ENCODE assay signal across 1 cellular context in the genomic region with DNA sequence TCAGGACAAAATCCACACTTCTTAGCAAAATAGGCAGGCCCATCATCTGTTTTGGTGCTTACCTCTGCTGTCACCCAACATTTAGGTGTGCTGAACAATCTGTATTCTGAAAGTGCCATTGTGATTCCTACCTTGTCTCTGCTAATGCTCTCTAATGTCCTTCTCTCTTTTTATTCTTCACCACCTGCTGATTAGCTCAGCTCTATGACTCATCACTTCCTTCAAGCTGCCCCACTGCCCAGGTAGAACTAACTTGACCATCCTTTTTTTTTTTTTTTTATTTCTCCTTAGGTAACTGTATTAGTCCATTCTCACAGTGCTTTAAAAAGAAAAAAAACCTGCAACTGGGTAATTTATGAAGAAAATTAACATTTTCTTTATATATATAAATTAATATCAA.
TF ChIP-seq lines count a peak whose summit lies in the region.

No MANE protein-coding gene starts in this region.

TF ChIP-seq in GM23338, 12 proteins besides CTCF, POLR2A, EP300 and RAD21 (continued from another document):
- TF ChIP-seq, protein P1, sequence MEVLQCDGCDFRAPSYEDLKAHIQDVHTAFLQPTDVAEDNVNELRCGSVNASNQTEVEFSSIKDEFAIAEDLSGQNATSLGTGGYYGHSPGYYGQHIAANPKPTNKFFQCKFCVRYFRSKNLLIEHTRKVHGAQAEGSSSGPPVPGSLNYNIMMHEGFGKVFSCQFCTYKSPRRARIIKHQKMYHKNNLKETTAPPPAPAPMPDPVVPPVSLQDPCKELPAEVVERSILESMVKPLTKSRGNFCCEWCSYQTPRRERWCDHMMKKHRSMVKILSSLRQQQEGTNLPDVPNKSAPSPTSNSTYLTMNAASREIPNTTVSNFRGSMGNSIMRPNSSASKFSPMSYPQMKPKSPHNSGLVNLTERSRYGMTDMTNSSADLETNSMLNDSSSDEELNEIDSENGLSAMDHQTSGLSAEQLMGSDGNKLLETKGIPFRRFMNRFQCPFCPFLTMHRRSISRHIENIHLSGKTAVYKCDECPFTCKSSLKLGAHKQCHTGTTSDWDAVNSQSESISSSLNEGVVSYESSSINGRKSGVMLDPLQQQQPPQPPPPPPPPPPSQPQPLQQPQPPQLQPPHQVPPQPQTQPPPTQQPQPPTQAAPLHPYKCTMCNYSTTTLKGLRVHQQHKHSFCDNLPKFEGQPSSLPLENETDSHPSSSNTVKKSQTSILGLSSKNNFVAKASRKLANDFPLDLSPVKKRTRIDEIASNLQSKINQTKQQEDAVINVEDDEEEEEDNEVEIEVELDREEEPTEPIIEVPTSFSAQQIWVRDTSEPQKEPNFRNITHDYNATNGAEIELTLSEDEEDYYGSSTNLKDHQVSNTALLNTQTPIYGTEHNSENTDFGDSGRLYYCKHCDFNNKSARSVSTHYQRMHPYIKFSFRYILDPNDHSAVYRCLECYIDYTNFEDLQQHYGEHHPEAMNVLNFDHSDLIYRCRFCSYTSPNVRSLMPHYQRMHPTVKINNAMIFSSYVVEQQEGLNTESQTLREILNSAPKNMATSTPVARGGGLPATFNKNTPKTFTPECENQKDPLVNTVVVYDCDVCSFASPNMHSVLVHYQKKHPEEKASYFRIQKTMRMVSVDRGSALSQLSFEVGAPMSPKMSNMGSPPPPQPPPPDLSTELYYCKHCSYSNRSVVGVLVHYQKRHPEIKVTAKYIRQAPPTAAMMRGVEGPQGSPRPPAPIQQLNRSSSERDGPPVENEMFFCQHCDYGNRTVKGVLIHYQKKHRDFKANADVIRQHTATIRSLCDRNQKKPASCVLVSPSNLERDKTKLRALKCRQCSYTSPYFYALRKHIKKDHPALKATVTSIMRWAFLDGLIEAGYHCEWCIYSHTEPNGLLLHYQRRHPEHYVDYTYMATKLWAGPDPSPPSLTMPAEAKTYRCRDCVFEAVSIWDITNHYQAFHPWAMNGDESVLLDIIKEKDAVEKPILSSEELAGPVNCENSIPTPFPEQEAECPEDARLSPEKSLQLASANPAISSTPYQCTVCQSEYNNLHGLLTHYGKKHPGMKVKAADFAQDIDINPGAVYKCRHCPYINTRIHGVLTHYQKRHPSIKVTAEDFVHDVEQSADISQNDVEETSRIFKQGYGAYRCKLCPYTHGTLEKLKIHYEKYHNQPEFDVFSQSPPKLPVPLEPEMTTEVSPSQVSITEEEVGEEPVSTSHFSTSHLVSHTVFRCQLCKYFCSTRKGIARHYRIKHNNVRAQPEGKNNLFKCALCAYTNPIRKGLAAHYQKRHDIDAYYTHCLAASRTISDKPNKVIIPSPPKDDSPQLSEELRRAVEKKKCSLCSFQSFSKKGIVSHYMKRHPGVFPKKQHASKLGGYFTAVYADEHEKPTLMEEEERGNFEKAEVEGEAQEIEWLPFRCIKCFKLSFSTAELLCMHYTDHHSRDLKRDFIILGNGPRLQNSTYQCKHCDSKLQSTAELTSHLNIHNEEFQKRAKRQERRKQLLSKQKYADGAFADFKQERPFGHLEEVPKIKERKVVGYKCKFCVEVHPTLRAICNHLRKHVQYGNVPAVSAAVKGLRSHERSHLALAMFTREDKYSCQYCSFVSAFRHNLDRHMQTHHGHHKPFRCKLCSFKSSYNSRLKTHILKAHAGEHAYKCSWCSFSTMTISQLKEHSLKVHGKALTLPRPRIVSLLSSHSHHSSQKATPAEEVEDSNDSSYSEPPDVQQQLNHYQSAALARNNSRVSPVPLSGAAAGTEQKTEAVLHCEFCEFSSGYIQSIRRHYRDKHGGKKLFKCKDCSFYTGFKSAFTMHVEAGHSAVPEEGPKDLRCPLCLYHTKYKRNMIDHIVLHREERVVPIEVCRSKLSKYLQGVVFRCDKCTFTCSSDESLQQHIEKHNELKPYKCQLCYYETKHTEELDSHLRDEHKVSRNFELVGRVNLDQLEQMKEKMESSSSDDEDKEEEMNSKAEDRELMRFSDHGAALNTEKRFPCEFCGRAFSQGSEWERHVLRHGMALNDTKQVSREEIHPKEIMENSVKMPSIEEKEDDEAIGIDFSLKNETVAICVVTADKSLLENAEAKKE (CRISPR knock-in tag; IDR thresholded peaks at IDR 0.05) = no peak
- TF ChIP-seq ZNF331 (CRISPR knock-in tag; IDR thresholded peaks at IDR 0.05; ENCODE audit: low read depth) (no peak), EZH2 (IDR thresholded peaks at IDR 0.05; ENCODE audit: low read depth, unreplicated experiment) (no peak), POLR2AphosphoS5 (IDR thresholded peaks at IDR 0.05; ENCODE audit: low read depth) (no peak), ZNF114 (CRISPR knock-in tag; IDR thresholded peaks at IDR 0.05) (no peak), CREB1 (CRISPR knock-in tag; IDR thresholded peaks at IDR 0.05; ENCODE audit: low read depth) (no peak), JUNB (IDR thresholded peaks at IDR 0.05; ENCODE audit: unreplicated experiment) (no peak)
- TF ChIP-seq, protein P2, sequence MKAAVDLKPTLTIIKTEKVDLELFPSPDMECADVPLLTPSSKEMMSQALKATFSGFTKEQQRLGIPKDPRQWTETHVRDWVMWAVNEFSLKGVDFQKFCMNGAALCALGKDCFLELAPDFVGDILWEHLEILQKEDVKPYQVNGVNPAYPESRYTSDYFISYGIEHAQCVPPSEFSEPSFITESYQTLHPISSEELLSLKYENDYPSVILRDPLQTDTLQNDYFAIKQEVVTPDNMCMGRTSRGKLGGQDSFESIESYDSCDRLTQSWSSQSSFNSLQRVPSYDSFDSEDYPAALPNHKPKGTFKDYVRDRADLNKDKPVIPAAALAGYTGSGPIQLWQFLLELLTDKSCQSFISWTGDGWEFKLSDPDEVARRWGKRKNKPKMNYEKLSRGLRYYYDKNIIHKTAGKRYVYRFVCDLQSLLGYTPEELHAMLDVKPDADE (IDR thresholded peaks at IDR 0.05) = no peak
